7 cellular contexts compared by ENCODE assay signal in the genomic region with DNA sequence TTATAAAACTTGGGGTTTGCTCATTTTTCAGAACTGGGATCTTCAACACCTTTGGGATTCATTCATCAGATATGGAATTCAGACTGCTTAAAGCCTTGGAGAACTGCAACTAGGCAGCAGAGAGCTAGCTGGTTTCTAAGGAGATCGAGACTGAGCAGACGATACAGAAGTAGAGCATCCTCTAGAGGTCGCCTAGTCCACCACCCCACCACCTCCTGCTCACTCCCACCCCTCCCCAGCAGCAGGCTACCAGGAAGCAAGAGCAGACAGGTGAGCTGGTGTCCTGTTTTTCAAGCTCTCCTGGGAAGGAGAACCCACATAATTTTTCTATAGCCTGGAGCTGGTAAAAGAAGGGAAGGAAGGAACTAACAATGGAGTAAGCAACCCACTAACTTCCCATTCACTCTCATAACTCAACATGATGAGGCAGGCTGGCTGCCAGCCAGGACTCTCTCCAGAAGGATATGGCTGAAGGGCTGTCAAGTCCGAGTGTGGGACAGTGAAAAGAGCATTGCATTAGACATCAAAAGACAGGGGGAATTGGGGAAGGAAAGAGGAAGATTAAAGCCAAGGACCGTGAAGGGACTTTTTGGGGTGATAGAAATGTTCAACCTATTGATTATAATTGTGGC. TPM values are rescaled to one million over a fixed set of nuclear protein-coding genes. Genes with fewer than 3 reads are reported as not detected.
A peak's percentile ranks its signal among the peaks of the same experiment; 100 is the strongest.
DNase-seq lines count a peak whose midpoint lies in the region; ATAC-seq, FAIRE-seq and TF ChIP-seq lines count a peak whose summit lies in the region.
"Not testable (repeated sequence)": the region's sequence is repeated elsewhere in the genome, so short reads cannot be mapped to it uniquely, and the experiment has no call there.

No MANE protein-coding gene starts in this region.

- not testable (repeated sequence) for H3K79me2 ChIP-seq in HCT116 (ENCODE audit: insufficient read depth, low read length); K562 (ENCODE audit: control insufficient read depth, insufficient read depth, low read length)

- not testable (repeated sequence) for H3K9ac ChIP-seq in HCT116 (ENCODE audit: low read length); K562 (ENCODE audit: insufficient read depth in 1 of 2, low read depth in 2 of 2, low read length in 2 of 2)

- not testable (repeated sequence) for FAIRE-seq in K562 (lab: Jason Lieb, UNC)

- CTCF ChIA-PET in HCT116 (lab: Charles Lee); K562 (lab: Yijun Ruan, JAX; ENCODE audit: low intra/inter-chr PET ratio): not testable (repeated sequence)

- in situ Hi-C loops in SK-MEL-5 (cut with HindIII; ENCODE audit: low pct_unique_long_range_greater_than_20kb, low sequenced_read_pairs); K562 (cut with MboI): not testable (repeated sequence)

- not testable (repeated sequence) for H3K4me3 ChIP-seq in HCT116 (replicated peaks in 1 of 2; ENCODE audit: low read depth in 1 of 2, low read length in 2 of 2); K562

- RAD21 ChIA-PET in HCT116 (lab: Charles Lee; ENCODE audit: low non-redundant PET in 1 of 2, low total read pairs in 2 of 2, uncharacterized antibody in 2 of 2, unreplicated experiment in 2 of 2): not testable (repeated sequence)

- H3K9me3 ChIP-seq in HCT116 (ENCODE audit: control insufficient read depth in 1 of 2, insufficient read depth in 1 of 2, low read depth in 1 of 2, low read length in 2 of 2); K562 (replicated peaks; ENCODE audit: control insufficient read depth, insufficient read depth, low read depth, low read length): not testable (repeated sequence)

- H3K27me3 Mint-ChIP-seq in naive B cell: not testable (repeated sequence)

- TF ChIP-seq CTCF in HCT116 (IDR thresholded peaks at IDR 0.05 in 2 of 3, conservative IDR thresholded peaks at IDR 0.05 in 1 of 3; ENCODE audit: borderline replicate concordance in 1 of 3, insufficient read depth in 1 of 3, low read depth in 2 of 3, low read length in 2 of 3); K562 (IDR thresholded peaks at IDR 0.05 in 2 of 3, conservative IDR thresholded peaks at IDR 0.05 in 1 of 3; ENCODE audit: insufficient read depth in 2 of 3, low read depth in 1 of 3, low read length in 3 of 3): not testable (repeated sequence)

- H4K20me1 ChIP-seq in HCT116 (ENCODE audit: insufficient read depth); K562 (replicated peaks; ENCODE audit: control insufficient read depth, insufficient read depth, low read length): not testable (repeated sequence)

- not testable (repeated sequence) for H3K36me3 ChIP-seq in HCT116 (ENCODE audit: control insufficient read depth in 1 of 2, insufficient read depth in 2 of 2, low read length in 2 of 2); K562 (ENCODE audit: control insufficient read depth, insufficient read depth, low read length)

- not testable (repeated sequence) for H3K36me3 Mint-ChIP-seq in naive B cell

- POLR2A ChIA-PET in HCT116 (lab: Charles Lee); K562 (lab: Yijun Ruan, JAX): not testable (repeated sequence)

- not testable (repeated sequence) for H3K9me3 Mint-ChIP-seq in naive B cell

- H3K4me3 Mint-ChIP-seq in naive B cell: not testable (repeated sequence)

- ATAC-seq in GM18907 (IDR thresholded peaks at IDR 0.05; ENCODE audit: unreplicated experiment) (peak; percentile 68), HCT116 (peak; percentile 98), HG03108 (IDR thresholded peaks at IDR 0.05; ENCODE audit: unreplicated experiment) (peak; percentile 61), K562 (peak; percentile 89), left ventricle myocardium superior (peak; percentile 85), naive B cell (ENCODE audit: low read depth in 2 of 2) (peak; percentile 97 to 98)

- not testable (repeated sequence) for H3K27ac ChIP-seq in HCT116 (ENCODE audit: low read depth, low read length); K562 (ENCODE audit: extremely low read depth, low read depth, low read length)

- TF ChIP-seq EP300 in K562 (IDR thresholded peaks at IDR 0.05; ENCODE audit: low read length): not testable (repeated sequence)

- not testable (repeated sequence) for H3K4me1 ChIP-seq in HCT116 (ENCODE audit: control insufficient read depth in 1 of 2, insufficient read depth in 2 of 2, low read length in 2 of 2); K562 (replicated peaks in 1 of 2; ENCODE audit: control insufficient read depth in 2 of 2, insufficient read depth in 2 of 2, low read length in 2 of 2)

- H3K9me2 ChIP-seq in HCT116 (ENCODE audit: insufficient read depth): not testable (repeated sequence)

- H3K27me3 ChIP-seq in HCT116 (ENCODE audit: insufficient read depth, low read length); K562 (ENCODE audit: control insufficient read depth in 2 of 2, insufficient read depth in 2 of 2, low read length in 2 of 2): not testable (repeated sequence)

- not testable (repeated sequence) for H3K27ac Mint-ChIP-seq in naive B cell

- WGBS in K562 (ENCODE audit: insufficient coverage, low coverage, missing lambda C conversion rate): no CpG with 5 or more reads among the region's 5 CpGs

- DNase-seq in HCT116 (ENCODE audit: low read depth, low spot score); left ventricle myocardium superior; naive B cell: not testable (repeated sequence)
- peak; percentile 6 for DNase-seq in SK-MEL-5 (ENCODE audit: low read depth, low spot score)
- DNase-seq in K562 (ENCODE audit: extremely low read depth in 1 of 4, low spot score in 3 of 4): peak in 1 of 4 experiments; percentile 1

- BruUV-seq in HCT116 (replicated peaks; lab: Mats Ljungman, UMichigan); K562 (replicated peaks; lab: Mats Ljungman, UMichigan): not testable (repeated sequence)

- not testable (repeated sequence) for TF ChIP-seq POLR2A in HCT116 (IDR thresholded peaks at IDR 0.05; ENCODE audit: borderline replicate concordance, extremely low read depth, insufficient read depth, insufficient read length); K562 (conservative IDR thresholded peaks at IDR 0.05)

- not testable (repeated sequence) for H2AFZ ChIP-seq in HCT116 (ENCODE audit: low read depth, low read length, poor library complexity, severe bottlenecking); K562 (ENCODE audit: low read depth, low read length)

- not testable (repeated sequence) for H3K4me2 ChIP-seq in HCT116 (ENCODE audit: low read length); K562 (ENCODE audit: insufficient read depth, low read length)

- TF ChIP-seq RAD21 in HCT116 (IDR thresholded peaks at IDR 0.05; ENCODE audit: low read depth); K562 (CRISPR knock-in tag; conservative IDR thresholded peaks at IDR 0.05 in 1 of 2, IDR thresholded peaks at IDR 0.05 in 1 of 2): not testable (repeated sequence)

- not testable (repeated sequence) for H3K9me1 ChIP-seq in K562 (ENCODE audit: control insufficient read depth, insufficient read depth, low read length)

- intact Hi-C loops in HCT116 (cut with micrococcal nuclease); K562 (cut with micrococcal nuclease); left ventricle myocardium superior (cut with micrococcal nuclease): not testable (repeated sequence)

- not testable (repeated sequence) for H3K4me1 Mint-ChIP-seq in naive B cell

RNA-seq across cellular contexts. Expression of gene SRGAP2B, which starts 29.8 kb away (rescaled TPM):
- 31.2 TPM for total RNA-seq in HCT116 (2021; ENCODE audit: unreplicated experiment)
- polyA plus RNA-seq in HCT116 (2012): 19.1 and 20.2 TPM in 2 replicates
- 41.4 and 41.7 TPM in 2 replicates for total RNA-seq in SK-MEL-5 (2014; rRNA removed; shearing (Covaris generic))
- 43.2 and 59.1 TPM in 2 replicates for polyA plus RNA-seq in SK-MEL-5 (2015; cell fraction: cytosol; rRNA removed)
- polyA plus RNA-seq in SK-MEL-5 (2015; cell fraction: nucleus; rRNA removed): 64.6 and 64.8 TPM in 2 replicates
- total RNA-seq in K562 (2011; cell fraction: chromatin; rRNA removed; ENCODE audit: low replicate concordance): 14.0 and 15.7 TPM in 2 replicates
- 10.8 and 12.5 TPM in 2 replicates for total RNA-seq in K562 (2011; cell fraction: nucleolus; rRNA removed)
- total RNA-seq in K562 (2011; cell fraction: nucleoplasm; rRNA removed): 8.0 and 12.3 TPM in 2 replicates
- total RNA-seq in K562 (2014; rRNA removed): 4.0 and 5.2 TPM in 2 replicates
- total RNA-seq in K562 (2014; rRNA removed; fragmentation: Illumina TruSeq; extraction: Trizol): 3.6 and 4.6 TPM in 2 replicates
- 3.2 and 3.9 TPM in 2 replicates for total RNA-seq in K562 (2015; rRNA removed; fragmentation: Illumina TruSeq; extraction: Trizol)
- total RNA-seq in K562 (2021): 16.3 and 17.6 TPM in 2 replicates
- 4.0 and 6.8 TPM in 2 replicates for polyA plus RNA-seq in K562 (2011; rRNA removed)
- polyA plus RNA-seq in K562 (2011; cell fraction: cytosol; rRNA removed): 2.8 and 4.3 TPM in 2 replicates
- polyA plus RNA-seq in K562 (2011; cell fraction: nucleus; rRNA removed): 4.6 and 10.0 TPM in 2 replicates
- 4.6 and 6.1 TPM in 2 replicates for polyA plus RNA-seq in K562 (2012)
- polyA plus RNA-seq in K562 (2014; fragmentation: Illumina TruSeq; extraction: Trizol): 3.2 and 4.6 TPM in 2 replicates
- 1 to 10 TPM; 4.3 to 5.4 TPM for polyA plus RNA-seq in K562 (2014; fragmentation: Nextera tagmentation; extraction: Ambion mirVana)
- polyA plus RNA-seq in K562 (2014; rRNA removed): 2.5 and 2.8 TPM in 2 replicates
- 9.4 and 10.9 TPM in 2 replicates for polyA minus RNA-seq in K562 (2011; rRNA and poly(A)+ RNA removed)
- polyA minus RNA-seq in K562 (2011; cell fraction: cytosol; rRNA and poly(A)+ RNA removed): 5.2 and 13.7 TPM in 2 replicates
- polyA minus RNA-seq in K562 (2011; cell fraction: nucleus; rRNA and poly(A)+ RNA removed): 10.2 and 14.6 TPM in 2 replicates
- 8.7 TPM for total RNA-seq in left ventricle myocardium superior
- 1 to 10 TPM in 4 of 6 donors, under 1 TPM in 1, not detected in 1; 0.92 to 3.6 (median 1.9) TPM for polyA plus RNA-seq in naive B cell (ENCODE audit: low read depth in 6 of 6)

RNA-seq across cellular contexts. Expression of gene FAM72D, which starts 30.5 kb away (rescaled TPM):
- total RNA-seq in HCT116 (2021; ENCODE audit: unreplicated experiment) (16.3 TPM), K562 (2014; rRNA removed) (15.1 and 16.8 TPM in 2 replicates), K562 (2014; rRNA removed; fragmentation: Illumina TruSeq; extraction: Trizol) (20.1 and 20.8 TPM in 2 replicates), K562 (2015; rRNA removed; fragmentation: Illumina TruSeq; extraction: Trizol) (16.1 and 21.3 TPM in 2 replicates), K562 (2021) (14.9 and 15.8 TPM in 2 replicates), left ventricle myocardium superior (not detected)
- 10.4 and 15.0 TPM in 2 replicates for polyA plus RNA-seq in HCT116 (2012)
- total RNA-seq in SK-MEL-5 (2014; rRNA removed; shearing (Covaris generic)): 5.8 TPM in 2 replicates
- polyA plus RNA-seq in SK-MEL-5 (2015; cell fraction: cytosol; rRNA removed): 13.4 and 17.5 TPM in 2 replicates
- 21.1 and 23.8 TPM in 2 replicates for polyA plus RNA-seq in SK-MEL-5 (2015; cell fraction: nucleus; rRNA removed)
- total RNA-seq in K562 (2011; cell fraction: chromatin; rRNA removed; ENCODE audit: low replicate concordance): 5.0 and 10.1 TPM in 2 replicates
- total RNA-seq in K562 (2011; cell fraction: nucleolus; rRNA removed): 6.2 and 7.7 TPM in 2 replicates
- total RNA-seq in K562 (2011; cell fraction: nucleoplasm; rRNA removed): 8.4 and 14.0 TPM in 2 replicates
- polyA plus RNA-seq in K562 (2011; rRNA removed) (26.3 and 33.7 TPM in 2 replicates), K562 (2014; fragmentation: Illumina TruSeq; extraction: Trizol) (29.3 and 36.5 TPM in 2 replicates), K562 (2014; fragmentation: Nextera tagmentation; extraction: Ambion mirVana) (1 to 10 TPM; 5.5 to 7.3 TPM), K562 (2014; rRNA removed) (21.4 and 24.1 TPM in 2 replicates), naive B cell (ENCODE audit: low read depth in 6 of 6) (not detected)
- polyA plus RNA-seq in K562 (2011; cell fraction: cytosol; rRNA removed): 6.0 and 13.7 TPM in 2 replicates
- 7.6 and 11.5 TPM in 2 replicates for polyA plus RNA-seq in K562 (2011; cell fraction: nucleus; rRNA removed)
- 15.6 and 17.9 TPM in 2 replicates for polyA plus RNA-seq in K562 (2012)
- polyA minus RNA-seq in K562 (2011; rRNA and poly(A)+ RNA removed): 16.9 and 18.7 TPM in 2 replicates
- polyA minus RNA-seq in K562 (2011; cell fraction: cytosol; rRNA and poly(A)+ RNA removed): 5.9 and 8.4 TPM in 2 replicates
- 3.8 and 7.3 TPM in 2 replicates for polyA minus RNA-seq in K562 (2011; cell fraction: nucleus; rRNA and poly(A)+ RNA removed)
